Comparison of ENCODE assay signal across 8 cellular contexts in genomic region chr1:84620720-84621313, GRCh38. TPM values are rescaled to one million over a fixed set of nuclear protein-coding genes. Genes with fewer than 3 reads are reported as not detected.
A peak's percentile ranks its signal among the peaks of the same experiment; 100 is the strongest.
DNase-seq lines count a peak whose midpoint lies in the region; ATAC-seq and TF ChIP-seq lines count a peak whose summit lies in the region.

No MANE protein-coding gene starts in this region.

- peak; percentile 68 for TF ChIP-seq CTCF in epithelial cell of proximal tubule (conservative IDR thresholded peaks at IDR 0.05; ENCODE audit: low read depth, low read length)

- ATAC-seq in GM21360 (IDR thresholded peaks at IDR 0.05; ENCODE audit: unreplicated experiment) = peak; percentile 95

- peak; percentile 56 for DNase-seq in COLO829 (ENCODE audit: low spot score)
- DNase-seq in HS-5 (ENCODE audit: low read depth) = peak; percentile 41
- DNase-seq in NOMO-1 treated with DMSO at 0.1 percent for 48 hours (lab: John Stamatoyannopoulos, UW; ENCODE audit: unreplicated experiment) = peak; percentile 78
- DNase-seq in activated CD8-positive, alpha-beta memory T cell treated with anti-CD3 and anti-CD28 coated beads, Interleukin-2, amount 50 U/mL, for 4 hours = peak; percentile 75
- DNase-seq in epithelial cell of proximal tubule (ENCODE audit: low read depth) = no peak
- peak; percentile 73 for DNase-seq in mucosa of gallbladder (ENCODE audit: low spot score)
- peak; percentile 48 to 53 for DNase-seq in stimulated activated CD8-positive, alpha-beta memory T cell treated with anti-CD3 and anti-CD28 coated beads, Interleukin-4, amount 100 ng/mL, for 4 hours (ENCODE audit: low read depth in 2 of 2, low spot score in 1 of 2)

- H3K4me3 ChIP-seq in epithelial cell of proximal tubule (ENCODE audit: low read depth, low read length) = peak overlapping the region; percentile 62

RNA-seq across cellular contexts. Expression of gene CTBS, which starts 46.6 kb away (rescaled TPM):
- total RNA-seq in epithelial cell of proximal tubule (6.7 and 8.5 TPM in 2 replicates), mucosa of gallbladder (18.5 TPM)
